Comparison of ENCODE assay signal across 8 cellular contexts in the genomic region with DNA sequence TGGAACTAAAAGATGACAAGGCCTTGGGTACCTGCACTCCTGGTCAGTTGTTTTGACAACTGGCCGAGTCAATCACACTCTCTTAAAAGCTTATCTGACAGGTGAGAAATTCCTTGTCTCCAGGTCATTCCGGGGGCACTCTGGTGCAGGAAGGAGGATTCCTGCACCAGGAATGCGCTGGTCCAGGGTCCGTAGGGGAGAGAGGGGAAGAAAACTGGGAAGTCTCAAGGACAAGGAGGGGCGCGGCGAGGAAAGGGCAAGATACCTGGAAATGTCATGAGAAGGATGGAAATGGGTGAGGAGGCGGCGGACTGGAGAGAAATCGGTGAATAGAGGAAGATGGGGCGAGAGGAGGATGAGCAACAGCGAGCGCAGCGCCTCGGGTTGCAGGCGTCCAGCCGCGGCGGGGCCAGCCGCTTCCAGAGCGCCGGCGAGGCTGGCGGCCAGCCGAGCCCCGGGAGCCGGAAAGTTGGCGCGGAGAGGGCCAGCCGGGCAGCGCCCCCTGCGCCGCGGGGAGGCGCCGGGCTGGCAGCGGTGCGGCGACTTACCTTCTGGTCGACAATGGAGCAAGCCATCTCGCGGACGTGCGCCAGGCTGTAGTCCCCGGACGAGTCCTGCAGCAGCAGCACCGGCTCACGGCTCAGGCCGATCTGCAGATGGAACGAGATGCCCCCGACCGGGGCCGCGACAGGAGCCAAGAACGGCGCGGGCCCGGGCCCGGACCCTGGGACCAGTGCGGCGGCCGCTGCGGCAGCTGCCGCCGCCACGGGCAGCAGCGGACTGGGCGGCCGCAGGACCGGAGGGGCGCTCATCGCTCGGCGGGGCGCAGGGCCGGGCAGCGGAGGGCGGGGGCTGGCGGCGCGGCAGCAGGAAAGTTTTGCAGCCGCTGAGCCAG. TPM values are rescaled to one million over a fixed set of nuclear protein-coding genes. Genes with fewer than 3 reads are reported as not detected.
DNase-seq lines count a peak whose midpoint lies in the region; ATAC-seq, FAIRE-seq and TF ChIP-seq lines count a peak whose summit lies in the region.

No MANE protein-coding gene starts in this region.

- no peak overlapping the region for H3K27ac Mint-ChIP-seq in activated naive CD4-positive, alpha-beta T cell treated with anti-CD3 and anti-CD28 coated beads for 36 hours

- H3K36me3 Mint-ChIP-seq in activated naive CD4-positive, alpha-beta T cell treated with anti-CD3 and anti-CD28 coated beads for 36 hours (ENCODE audit: low read depth): no peaks in the 10 kb centered on the region

- H3K36me3 ChIP-seq in SJSA1 (no peaks in the 10 kb centered on the region), endothelial cell of umbilical vein (ENCODE audit: control insufficient read depth in 2 of 2, extremely low read depth in 1 of 2, insufficient read depth in 2 of 2, low read length in 2 of 2) (no peaks in the 10 kb centered on the region), thoracic aorta (no peaks in the 10 kb centered on the region)

- no peaks in the 10 kb centered on the region for H3K9me3 ChIP-seq in SJSA1 (replicated peaks)
- H3K9me3 ChIP-seq in endothelial cell of umbilical vein (replicated peaks; ENCODE audit: control insufficient read depth, insufficient read depth, low read length): no peaks in the 10 kb centered on the region
- H3K9me3 ChIP-seq in thoracic aorta: no peaks in the 10 kb centered on the region

- H3K27me3 ChIP-seq in SJSA1 (replicated peaks): no peaks in the 10 kb centered on the region
- peaks cover 0 to 2% of the 10 kb centered on the region in 2 experiments for H3K27me3 ChIP-seq in endothelial cell of umbilical vein (ENCODE audit: control insufficient read depth in 2 of 2, insufficient read depth in 2 of 2, low read length in 2 of 2)
- no peaks in the 10 kb centered on the region for H3K27me3 ChIP-seq in thoracic aorta (replicated peaks; ENCODE audit: insufficient read depth)

- H3K27ac ChIP-seq in SJSA1: no peak overlapping the region
- H3K27ac ChIP-seq in endothelial cell of umbilical vein (ENCODE audit: insufficient read depth, low read depth, low read length): peak overlapping the region; percentile 31
- peak overlapping the region; percentile 78 to 82 for H3K27ac ChIP-seq in thoracic aorta

- no peak for FAIRE-seq in endothelial cell of umbilical vein (lab: Jason Lieb, UNC)

- H2AFZ ChIP-seq in endothelial cell of umbilical vein (ENCODE audit: low read depth, low read length): peak overlapping the region; percentile 83

- POLR2A ChIA-PET in endothelial cell of umbilical vein (lab: Charles Lee): no interaction called here

- intact Hi-C loops in activated naive CD4-positive, alpha-beta T cell treated with anti-CD3 and anti-CD28 coated beads for 36 hours (cut with micrococcal nuclease): no loop called here
- intact Hi-C loops in endothelial cell of umbilical vein (cut with micrococcal nuclease): loop anchor here (1.0 to 10.0 kb wide), 7 partner anchors 184 to 1162 kb away; partner anchors contain the start of genes FOXG1 and G2E3

- DNase-seq in activated naive CD4-positive, alpha-beta T cell treated with anti-CD3 and anti-CD28 coated beads for 36 hours: no peak
- no peak for DNase-seq in activated naive CD4-positive, alpha-beta T cell (lab: John Stamatoyannopoulos, UW)
- peak; percentile 53 to 61 for DNase-seq in SJSA1 (ENCODE audit: low read depth in 1 of 2, low spot score in 2 of 2)
- DNase-seq in endothelial cell of umbilical vein (ENCODE audit: low read depth, low spot score): peak; percentile 65
- peak; percentile 54 for DNase-seq in medulla oblongata (ENCODE audit: extremely low spot score)
- no peak for DNase-seq in thoracic aorta (ENCODE audit: low spot score)
- no peak for DNase-seq in effector CD4-positive, alpha-beta T cell

- TF ChIP-seq CTCF in endothelial cell of umbilical vein (IDR thresholded peaks at IDR 0.05; ENCODE audit: extremely low read depth in 1 of 2, insufficient read depth in 1 of 2, low read depth in 1 of 2, low read length in 2 of 2): peak; percentile 16 to 32
- no peak for TF ChIP-seq CTCF in thoracic aorta (IDR thresholded peaks at IDR 0.05)

- H3K4me1 ChIP-seq in SJSA1 (replicated peaks) (peaks cover 30% of the 10 kb centered on the region), endothelial cell of umbilical vein (ENCODE audit: control insufficient read depth, extremely low read depth, insufficient read depth, low read length) (peaks cover 13% of the 10 kb centered on the region), thoracic aorta (ENCODE audit: control insufficient read depth in 1 of 2, low read depth in 2 of 2) (peaks cover 16 to 35% of the 10 kb centered on the region in 2 donors)

- peak overlapping the region; percentile 49 for H3K4me3 Mint-ChIP-seq in activated naive CD4-positive, alpha-beta T cell treated with anti-CD3 and anti-CD28 coated beads for 36 hours

- TF ChIP-seq POLR2A in endothelial cell of umbilical vein (IDR thresholded peaks at IDR 0.05; ENCODE audit: low read depth, low read length): no peak

- ATAC-seq in HG03135 (IDR thresholded peaks at IDR 0.05; ENCODE audit: unreplicated experiment): peak; percentile 52
- peak; percentile 23 for ATAC-seq in thoracic aorta (ENCODE audit: insufficient number of reproducible peaks, low FRiP score, low read depth)

- H3K9ac ChIP-seq in endothelial cell of umbilical vein (replicated peaks; ENCODE audit: extremely low read depth, insufficient read depth, low read length): peak overlapping the region; percentile 60

- H3K4me3 ChIP-seq in SJSA1 (peak overlapping the region; percentile 94), endothelial cell of umbilical vein (replicated peaks in 1 of 3; ENCODE audit: insufficient read depth in 1 of 3, low read depth in 1 of 3, low read length in 3 of 3) (peak overlapping the region; percentile 56 to 73 (median 57)), thoracic aorta (peak overlapping the region; percentile 76)

- H3K9me1 ChIP-seq in endothelial cell of umbilical vein (replicated peaks; ENCODE audit: control insufficient read depth, extremely low read depth, insufficient read depth, low read length): no peaks in the 10 kb centered on the region

- H3K79me2 ChIP-seq in endothelial cell of umbilical vein (ENCODE audit: control insufficient read depth, insufficient read depth, low read length): peaks cover 1% of the 10 kb centered on the region

- H3K9me3 Mint-ChIP-seq in activated naive CD4-positive, alpha-beta T cell treated with anti-CD3 and anti-CD28 coated beads for 36 hours: no peaks in the 10 kb centered on the region

- peaks cover 39% of the 10 kb centered on the region for H3K27me3 Mint-ChIP-seq in activated naive CD4-positive, alpha-beta T cell treated with anti-CD3 and anti-CD28 coated beads for 36 hours (ENCODE audit: low read depth)

- TSS peak; percentile 35 for BruUV-seq in endothelial cell of umbilical vein (replicated peaks; lab: Mats Ljungman, UMichigan)

- H4K20me1 ChIP-seq in endothelial cell of umbilical vein (replicated peaks; ENCODE audit: control insufficient read depth, extremely low read depth, insufficient read depth, low read length): no peaks in the 10 kb centered on the region

- CTCF ChIA-PET in activated naive CD4-positive, alpha-beta T cell treated with anti-CD3 and anti-CD28 coated beads for 36 hours (lab: Charles Lee): no interaction called here
- CTCF ChIA-PET in endothelial cell of umbilical vein (lab: Charles Lee): interaction anchor here (1.0 to 1.3 kb wide), 5 partner anchors 184 to 1163 kb away, joined by 3 to 8 read pairs (median 4); no protein-coding TSS in a partner anchor

- dilution Hi-C loops in endothelial cell of umbilical vein (cut with MboI; ENCODE audit: extremely low pct_ligation_motif_present, low sequenced_read_pairs): no loop called here

- H3K4me2 ChIP-seq in endothelial cell of umbilical vein (ENCODE audit: insufficient read depth, low read length): peak overlapping the region; percentile 28

- peaks cover 7% of the 10 kb centered on the region for H3K4me1 Mint-ChIP-seq in activated naive CD4-positive, alpha-beta T cell treated with anti-CD3 and anti-CD28 coated beads for 36 hours (ENCODE audit: low read depth)

TF ChIP-seq in endothelial cell of umbilical vein, 7 proteins besides CTCF, POLR2A, EP300 and RAD21:
- TF ChIP-seq FOS (IDR thresholded peaks at IDR 0.05; ENCODE audit: borderline replicate concordance, insufficient read depth, low read length) (no peak), EZH2 (IDR thresholded peaks at IDR 0.05; ENCODE audit: borderline replicate concordance, low read depth, low read length, severe bottlenecking) (peak; percentile 37)

RNA-seq across cellular contexts. Expression of gene PRKD1, which starts 0.7 kb away (rescaled TPM):
- total RNA-seq in activated naive CD4-positive, alpha-beta T cell treated with anti-CD3 and anti-CD28 coated beads for 36 hours: not detected
- total RNA-seq in SJSA1 (2014; rRNA removed; shearing (Covaris generic)): 3.6 and 6.4 TPM in 2 replicates
- total RNA-seq in endothelial cell of umbilical vein (10.3 and 10.9 TPM in 2 replicates), thoracic aorta (10 to 100 TPM; 34.0 to 38.4 TPM)
- polyA plus RNA-seq in endothelial cell of umbilical vein: 3.5 and 3.9 TPM in 2 replicates
- polyA plus RNA-seq in endothelial cell of umbilical vein (2011; cell fraction: cytosol; rRNA removed): 4.3 and 4.5 TPM in 2 replicates
- polyA plus RNA-seq in endothelial cell of umbilical vein (2011; cell fraction: nucleus; rRNA removed): 11.4 and 14.3 TPM in 2 replicates
- 1.8 and 4.7 TPM in 2 replicates for polyA plus RNA-seq in endothelial cell of umbilical vein (2012)
- polyA minus RNA-seq in endothelial cell of umbilical vein: 14.3 and 16.7 TPM in 2 replicates
- polyA minus RNA-seq in endothelial cell of umbilical vein (2011; cell fraction: cytosol; rRNA and poly(A)+ RNA removed): not detected
- polyA minus RNA-seq in endothelial cell of umbilical vein (2011; cell fraction: nucleus; rRNA and poly(A)+ RNA removed): 32.3 and 42.7 TPM in 2 replicates

Comparison
In these comparisons a context has a peak if more than half of its experiments do, and no peak if none do; other contexts are left out.
1. DNase-seq: peak in SJSA1 (2 of 2), endothelial cell of umbilical vein (single experiment) and medulla oblongata (single experiment); none in activated naive CD4-positive, alpha-beta T cell treated with anti-CD3 and anti-CD28 coated beads for 36 hours (single experiment), activated naive CD4-positive, alpha-beta T cell (0 of 4), thoracic aorta (single experiment) and effector CD4-positive, alpha-beta T cell (single experiment).
2. Peak in every context shown above with its lines, with median percentiles within 50 percentile points of each other: H3K4me3 ChIP-seq.